Comparison of ENCODE assay signal across 15 cellular contexts in the genomic region with DNA sequence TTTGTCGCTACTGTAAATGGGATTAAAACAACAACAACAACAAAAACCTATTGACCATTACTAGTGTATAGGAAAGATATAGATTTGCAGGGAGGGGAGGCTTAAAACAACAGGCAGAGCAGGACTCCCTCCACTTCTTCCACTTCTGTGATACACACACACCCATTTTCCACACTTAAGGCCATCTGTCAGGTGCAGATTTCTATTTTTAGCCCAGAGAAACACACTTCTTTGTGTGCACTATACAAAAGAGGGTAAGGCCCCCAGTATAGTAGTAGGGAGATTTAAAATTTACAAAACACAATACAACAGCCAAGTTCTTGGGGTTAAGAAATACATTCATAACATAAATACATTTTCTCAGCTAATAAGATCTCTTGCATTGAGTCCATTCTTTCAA. TPM values are rescaled to one million over a fixed set of nuclear protein-coding genes. Genes with fewer than 3 reads are reported as not detected.
DNase-seq lines count a peak whose midpoint lies in the region; ATAC-seq, FAIRE-seq and TF ChIP-seq lines count a peak whose summit lies in the region.
"Had no signal": no experiment of that assay in that cellular context is flagged by ENCODE, and none has a peak within 500 bp of the region (broad histone marks: within the 10 kb centered on the region; RNA-seq: fewer than 3 reads in every experiment).

No MANE protein-coding gene starts in this region.

- no peaks in the 10 kb centered on the region for H3K9me2 ChIP-seq in MM.1S (replicated peaks; ENCODE audit: insufficient read depth, low read length)

- H3K4me3 ChIP-seq in MM.1S (ENCODE audit: low read length): no peak overlapping the region
- no peak overlapping the region for H3K4me3 ChIP-seq in trophoblast cell (ENCODE audit: low read depth, low read length)
- H3K4me3 ChIP-seq: ovary, SJCRH30 had no signal

- no peak overlapping the region for H2BK5ac ChIP-seq in trophoblast cell (ENCODE audit: low read depth, low read length, poor library complexity)

- no peak overlapping the region for H2BK120ac ChIP-seq in trophoblast cell (ENCODE audit: insufficient read depth, low read length, poor library complexity)

- H3K27me3 ChIP-seq in MM.1S (replicated peaks; ENCODE audit: insufficient read depth, low read length) (no peaks in the 10 kb centered on the region), trophoblast cell (ENCODE audit: insufficient read depth, low read length) (no peaks in the 10 kb centered on the region)
- H3K27me3 ChIP-seq: ovary, SJCRH30 had no signal

- peak overlapping the region; percentile 58 for H2BK12ac ChIP-seq in trophoblast cell (ENCODE audit: low read length)

- H3K9me3 Mint-ChIP-seq in T-helper 2 cell treated with Interferon-gamma antibody and Interleukin-4, amounts not matched to agents 5 μg/mL and 100 μg/mL, for 36 hours: no peaks in the 10 kb centered on the region
- H3K9me3 Mint-ChIP-seq in central memory CD8-positive, alpha-beta T cell: no peaks in the 10 kb centered on the region

- no peak overlapping the region for H4K12ac ChIP-seq in trophoblast cell (ENCODE audit: low read depth, low read length)

- DNase-seq in T-helper 2 cell treated with Interferon-gamma antibody and Interleukin-4, amounts not matched to agents 5 μg/mL and 100 μg/mL, for 36 hours (ENCODE audit: low spot score): no peak
- DNase-seq in T-helper 2 cell (no peak), MM.1S (peak; percentile 29), trophoblast cell (no peak), D721Med (ENCODE audit: insufficient read length, low spot score) (no peak), NOMO-1 treated with dmso at 0.1 percent for 144 hours (lab: John Stamatoyannopoulos, UW; ENCODE audit: unreplicated experiment) (no peak), activated gamma-delta T cell (lab: John Stamatoyannopoulos, UW) (no peak)
- DNase-seq in central memory CD8-positive, alpha-beta T cell (ENCODE audit: low spot score in 2 of 2): no peak
- DNase-seq: activated CD4-positive, alpha-beta T cell treated with anti-CD3 and anti-CD28 coated beads, Interleukin-2, amount 50 U/mL, for 1 hour; anterior cingulate cortex; cortex of kidney; MV-4-11; ovary; SJCRH30 had no signal

- TF ChIP-seq CTCF in MM.1S (IDR thresholded peaks at IDR 0.05; ENCODE audit: low read length): no peak
- no peak for TF ChIP-seq CTCF in D721Med (IDR thresholded peaks at IDR 0.05; ENCODE audit: insufficient read depth, missing control alignments)

- peaks cover 20% of the 10 kb centered on the region for H3K36me3 Mint-ChIP-seq in T-helper 2 cell treated with Interferon-gamma antibody and Interleukin-4, amounts not matched to agents 5 μg/mL and 100 μg/mL, for 36 hours (ENCODE audit: low read depth)
- H3K36me3 Mint-ChIP-seq in central memory CD8-positive, alpha-beta T cell (ENCODE audit: insufficient read depth): peaks cover 5% of the 10 kb centered on the region

- no peaks in the 10 kb centered on the region for H3K9me3 ChIP-seq in MM.1S (replicated peaks; ENCODE audit: insufficient read depth, low read length)
- H3K9me3 ChIP-seq in trophoblast cell (ENCODE audit: insufficient read depth, low read depth, low read length): no peaks in the 10 kb centered on the region
- H3K9me3 ChIP-seq: ovary, SJCRH30 had no signal

- no peak overlapping the region for H3K23ac ChIP-seq in trophoblast cell (ENCODE audit: low read length)

- no peaks in the 10 kb centered on the region for H3K79me1 ChIP-seq in trophoblast cell (ENCODE audit: low read length)

- no peak overlapping the region for H3K4me3 Mint-ChIP-seq in T-helper 2 cell treated with Interferon-gamma antibody and Interleukin-4, amounts not matched to agents 5 μg/mL and 100 μg/mL, for 36 hours
- no peak overlapping the region for H3K4me3 Mint-ChIP-seq in central memory CD8-positive, alpha-beta T cell

- no peak overlapping the region for H3K18ac ChIP-seq in trophoblast cell (ENCODE audit: low read length)

- WGBS in trophoblast cell (ENCODE audit: extremely low coverage, insufficient coverage, insufficient read length): no CpG with 5 or more reads among the region's 1 CpG

- H3K9ac ChIP-seq in MM.1S (ENCODE audit: low read length): no peak overlapping the region
- H3K9ac ChIP-seq in trophoblast cell (ENCODE audit: low read length): no peak overlapping the region

- no peak overlapping the region for H3K14ac ChIP-seq in trophoblast cell (ENCODE audit: low read length)

- peaks cover 19% of the 10 kb centered on the region for H3F3A ChIP-seq in MM.1S (ENCODE audit: insufficient read depth, low read length)

- no peak overlapping the region for H4K91ac ChIP-seq in trophoblast cell (ENCODE audit: low read depth, low read length)

- no peak overlapping the region for H4K8ac ChIP-seq in trophoblast cell (ENCODE audit: low read depth, low read length)

- no peak for FAIRE-seq in D721Med (lab: Jason Lieb, UNC)
- FAIRE-seq: keratinocyte had no signal

- H4K20me1 ChIP-seq in MM.1S (ENCODE audit: insufficient read depth, low read length): no peaks in the 10 kb centered on the region

- peaks cover 51% of the 10 kb centered on the region for H3K4me1 ChIP-seq in MM.1S (ENCODE audit: low read length)
- peaks cover 0 to 5% of the 10 kb centered on the region in 2 experiments for H3K4me1 ChIP-seq in trophoblast cell (ENCODE audit: control insufficient read depth in 1 of 2, insufficient read depth in 2 of 2, low read length in 2 of 2)
- H3K4me1 ChIP-seq: SJCRH30 had no signal

- no peak overlapping the region for H2AFZ ChIP-seq in MM.1S (ENCODE audit: low read length)
- no peak overlapping the region for H2AFZ ChIP-seq in trophoblast cell (ENCODE audit: insufficient read depth, low read length, poor library complexity)

- H3K4me2 ChIP-seq in MM.1S (ENCODE audit: low read depth, low read length): peak overlapping the region; percentile 70
- no peak overlapping the region for H3K4me2 ChIP-seq in trophoblast cell (ENCODE audit: low read length)

- H3K79me2 ChIP-seq in MM.1S (ENCODE audit: low read length) (peaks cover 88% of the 10 kb centered on the region), trophoblast cell (ENCODE audit: control insufficient read depth, insufficient read depth, low read length, poor library complexity) (peaks cover 2% of the 10 kb centered on the region)

- H3K27ac ChIP-seq in MM.1S (ENCODE audit: low read length): peak overlapping the region; percentile 60; the same call in 1 of the 2 replicates
- H3K27ac ChIP-seq in trophoblast cell (ENCODE audit: low read depth, low read length): no peak overlapping the region
- H3K27ac ChIP-seq: ovary, SJCRH30 had no signal

- peak overlapping the region; percentile 69 for H3K4ac ChIP-seq in trophoblast cell (ENCODE audit: low read depth, low read length)

- no peaks in the 10 kb centered on the region for H3K36me3 ChIP-seq in MM.1S (replicated peaks; ENCODE audit: insufficient read depth, low read length)
- no peaks in the 10 kb centered on the region for H3K36me3 ChIP-seq in trophoblast cell (ENCODE audit: control insufficient read depth in 1 of 2, insufficient read depth in 2 of 2, low read length in 2 of 2)
- H3K36me3 ChIP-seq: ovary, SJCRH30 had no signal

- H3K27ac Mint-ChIP-seq in T-helper 2 cell treated with Interferon-gamma antibody and Interleukin-4, amounts not matched to agents 5 μg/mL and 100 μg/mL, for 36 hours: peak overlapping the region; percentile 20
- H3K27ac Mint-ChIP-seq in central memory CD8-positive, alpha-beta T cell (ENCODE audit: low read depth): peak overlapping the region; percentile 18

- peaks cover 53% of the 10 kb centered on the region for H3K4me1 Mint-ChIP-seq in T-helper 2 cell treated with Interferon-gamma antibody and Interleukin-4, amounts not matched to agents 5 μg/mL and 100 μg/mL, for 36 hours (ENCODE audit: low read depth)
- peaks cover 46% of the 10 kb centered on the region for H3K4me1 Mint-ChIP-seq in central memory CD8-positive, alpha-beta T cell

- no peak for ATAC-seq in central memory CD8-positive, alpha-beta T cell (replicated peaks; ENCODE audit: extremely low read depth, poor library complexity, severe bottlenecking)

- no peak overlapping the region for H2AK5ac ChIP-seq in trophoblast cell (ENCODE audit: low read length)

- H3K27me3 Mint-ChIP-seq in T-helper 2 cell treated with Interferon-gamma antibody and Interleukin-4, amounts not matched to agents 5 μg/mL and 100 μg/mL, for 36 hours (ENCODE audit: low read depth): no peaks in the 10 kb centered on the region
- H3K27me3 Mint-ChIP-seq in central memory CD8-positive, alpha-beta T cell: no peaks in the 10 kb centered on the region

RNA-seq across cellular contexts. Expression of a gene that starts 22.4 kb away (rescaled TPM):
- 23.3 and 26.4 TPM in 2 replicates for polyA plus RNA-seq in trophoblast cell (2013)
